Comparison of ENCODE assay signal across 27 cellular contexts in genomic region chr10:93806882-93807281, GRCh38. TPM values are rescaled to one million over a fixed set of nuclear protein-coding genes. Genes with fewer than 3 reads are reported as not detected.
A peak's percentile ranks its signal among the peaks of the same experiment; 100 is the strongest.
DNase-seq lines count a peak whose midpoint lies in the region; TF ChIP-seq lines count a peak whose summit lies in the region.
"Had no signal": no experiment of that assay in that cellular context is flagged by ENCODE, and none has a peak within 500 bp of the region (broad histone marks: within the 10 kb centered on the region; RNA-seq: fewer than 3 reads in every experiment).

No MANE protein-coding gene starts in this region.

- H3K9ac ChIP-seq in endodermal cell (ENCODE audit: extremely low read depth, low read length, poor library complexity, severe bottlenecking) (no peak overlapping the region), neural progenitor cell (no peak overlapping the region)
- H3K9ac ChIP-seq: BLaER1 had no signal

- H3K9me3 Mint-ChIP-seq in endodermal cell (no peaks in the 10 kb centered on the region), neural progenitor cell (peaks cover 3% of the 10 kb centered on the region)
- H3K9me3 Mint-ChIP-seq: activated T-cell treated with anti-CD3 and anti-CD28 coated beads, Interleukin-2, amount 50 U/mL, for 24 hours; stimulated activated naive CD8-positive, alpha-beta T cell treated with anti-CD3 and anti-CD28 coated beads, Interleukin-15, amount 100 ng/mL, for 72 hours had no signal

- H3K4me2 ChIP-seq in neural progenitor cell: peak overlapping the region; percentile 2
- H3K4me2 ChIP-seq: BLaER1 had no signal

- TF ChIP-seq EP300 in Ishikawa (IDR thresholded peaks at IDR 0.05; ENCODE audit: borderline replicate concordance): no peak

- H2AFZ ChIP-seq in neural progenitor cell (replicated peaks): peak overlapping the region; percentile 79

- H4K20me1 ChIP-seq in neural progenitor cell (ENCODE audit: low read depth): no peaks in the 10 kb centered on the region
- H4K20me1 ChIP-seq: BLaER1 had no signal

- H3K4me1 ChIP-seq in endodermal cell (ENCODE audit: control insufficient read depth, insufficient read depth, low read length): no peaks in the 10 kb centered on the region
- peaks cover 29% of the 10 kb centered on the region for H3K4me1 ChIP-seq in neural progenitor cell
- H3K4me1 ChIP-seq: BLaER1, foreskin keratinocyte, tibial nerve had no signal

- H3K4me3 ChIP-seq in endodermal cell (ENCODE audit: low read length) (peak overlapping the region; percentile 29), neural progenitor cell (no peak overlapping the region)
- H3K4me3 ChIP-seq: BLaER1, tibial nerve had no signal

- peaks cover 33% of the 10 kb centered on the region for H3F3A ChIP-seq in neural progenitor cell (ENCODE audit: low read depth)

- peaks cover 12% of the 10 kb centered on the region for H3K4me1 Mint-ChIP-seq in endodermal cell
- H3K4me1 Mint-ChIP-seq in neural progenitor cell: peaks cover 24% of the 10 kb centered on the region
- H3K4me1 Mint-ChIP-seq: stimulated activated naive CD8-positive, alpha-beta T cell treated with anti-CD3 and anti-CD28 coated beads, Interleukin-15, amount 100 ng/mL, for 72 hours had no signal

- peak; percentile 5 for DNase-seq in NCI-H748 (lab: John Stamatoyannopoulos, UW; ENCODE audit: unreplicated experiment)
- DNase-seq in NCI-H748 treated with DMSO at 0.1 percent for 48 hours (lab: John Stamatoyannopoulos, UW): no peak
- DNase-seq in endodermal cell: no peak
- no peak for DNase-seq in neural progenitor cell (ENCODE audit: low spot score)
- no peak for DNase-seq in NCI-H128 (lab: John Stamatoyannopoulos, UW; ENCODE audit: unreplicated experiment)
- no peak for DNase-seq in midbrain (lab: John Stamatoyannopoulos, UW)
- DNase-seq in stimulated activated naive CD4-positive, alpha-beta T cell treated with Interleukin-2 at 50 U/mL for 16 hours (lab: John Stamatoyannopoulos, UW): no peak
- DNase-seq: activated T-cell treated with anti-CD3 and anti-CD28 coated beads, Interleukin-2, amount 50 U/mL, for 24 hours; caudate nucleus; COR-L47; dermis blood vessel endothelial cell; foreskin keratinocyte; hypothalamus; mammary epithelial cell; NCI-H1417 treated with DMSO at 0.1 percent for 48 hours; NCI-H2107; NCI-H526; retina; stimulated activated CD4-positive, alpha-beta T cell treated with anti-CD3 and anti-CD28 coated beads, Interleukin-12 subunit alpha, Interleukin-12 subunit beta, amount 100 ng/mL, for 4 hours; stimulated activated CD4-positive, alpha-beta T cell treated with anti-CD3 and anti-CD28 coated beads, Interleukin-4, amount 100 ng/mL, for 4 hours; stimulated activated naive CD8-positive, alpha-beta T cell treated with anti-CD3 and anti-CD28 coated beads, Interleukin-15, amount 100 ng/mL, for 72 hours; SW 1271 had no signal

- H3K9me3 ChIP-seq in endodermal cell (ENCODE audit: control insufficient read depth, low read length) (no peaks in the 10 kb centered on the region), neural progenitor cell (ENCODE audit: low read depth) (no peaks in the 10 kb centered on the region)
- H3K9me3 ChIP-seq: BLaER1, tibial nerve had no signal

- H3K27ac Mint-ChIP-seq in endodermal cell (no peak overlapping the region), neural progenitor cell (no peak overlapping the region)
- H3K27ac Mint-ChIP-seq: activated T-cell treated with anti-CD3 and anti-CD28 coated beads, Interleukin-2, amount 50 U/mL, for 24 hours; stimulated activated naive CD8-positive, alpha-beta T cell treated with anti-CD3 and anti-CD28 coated beads, Interleukin-15, amount 100 ng/mL, for 72 hours had no signal

- 82 to 88% methylated on average over 2 of the region's 2 CpGs for WGBS in endodermal cell (ENCODE audit: insufficient coverage in 1 of 2, insufficient read length in 1 of 2), 2 experiments

- H3K79me2 ChIP-seq in neural progenitor cell (ENCODE audit: low read depth): no peaks in the 10 kb centered on the region

- no peaks in the 10 kb centered on the region for H3K36me3 Mint-ChIP-seq in endodermal cell (ENCODE audit: low read depth)
- no peaks in the 10 kb centered on the region for H3K36me3 Mint-ChIP-seq in neural progenitor cell

- no peak for TF ChIP-seq CTCF in endodermal cell (conservative IDR thresholded peaks at IDR 0.05)
- no peak for TF ChIP-seq CTCF in neural progenitor cell (IDR thresholded peaks at IDR 0.05)

- no peaks in the 10 kb centered on the region for H3K27me3 ChIP-seq in endodermal cell (ENCODE audit: control insufficient read depth, insufficient read depth, low read length, poor library complexity, severe bottlenecking)
- H3K27me3 ChIP-seq in neural progenitor cell: no peaks in the 10 kb centered on the region
- H3K27me3 ChIP-seq: BLaER1, tibial nerve had no signal

- H3K4me3 Mint-ChIP-seq in endodermal cell (no peak overlapping the region), neural progenitor cell (no peak overlapping the region)
- H3K4me3 Mint-ChIP-seq: activated T-cell treated with anti-CD3 and anti-CD28 coated beads, Interleukin-2, amount 50 U/mL, for 24 hours; stimulated activated naive CD8-positive, alpha-beta T cell treated with anti-CD3 and anti-CD28 coated beads, Interleukin-15, amount 100 ng/mL, for 72 hours had no signal

- H3K36me3 ChIP-seq in endodermal cell (ENCODE audit: control insufficient read depth, insufficient read depth, low read length) (no peaks in the 10 kb centered on the region), neural progenitor cell (no peaks in the 10 kb centered on the region)
- H3K36me3 ChIP-seq: BLaER1, tibial nerve had no signal

- TF ChIP-seq RAD21 in Ishikawa (IDR thresholded peaks at IDR 0.05; ENCODE audit: low read depth): no peak

- H3K27me3 Mint-ChIP-seq in endodermal cell (ENCODE audit: insufficient read depth) (peaks cover 4% of the 10 kb centered on the region), neural progenitor cell (ENCODE audit: insufficient read depth, low read depth) (no peaks in the 10 kb centered on the region)

- H3K27ac ChIP-seq in endodermal cell (ENCODE audit: low read depth, low read length) (no peak overlapping the region), neural progenitor cell (no peak overlapping the region)
- H3K27ac ChIP-seq: BLaER1, foreskin keratinocyte, tibial nerve had no signal

TF ChIP-seq in Ishikawa, 13 proteins besides CTCF, POLR2A, EP300 and RAD21:
- TF ChIP-seq CEBPB (IDR thresholded peaks at IDR 0.05) (peak; percentile 59; the same call in 1 of the 2 replicates), TAF1 (IDR thresholded peaks at IDR 0.05; ENCODE audit: low read depth) (no peak), MAX (IDR thresholded peaks at IDR 0.05) (no peak), FOXM1 (IDR thresholded peaks at IDR 0.05; ENCODE audit: borderline replicate concordance, low read depth) (no peak), NFIC (IDR thresholded peaks at IDR 0.05) (peak; percentile 51), TCF12 (IDR thresholded peaks at IDR 0.05; ENCODE audit: low read depth) (no peak), REST (IDR thresholded peaks at IDR 0.05; ENCODE audit: low read depth) (no peak), TEAD4 (IDR thresholded peaks at IDR 0.05) (no peak), ZBTB7A (IDR thresholded peaks at IDR 0.05; ENCODE audit: low read depth) (no peak), CREB1 (IDR thresholded peaks at IDR 0.05; ENCODE audit: low read depth) (no peak), YY1 (IDR thresholded peaks at IDR 0.05; ENCODE audit: low read depth) (no peak), USF1 (IDR thresholded peaks at IDR 0.05) (no peak)

RNA-seq across cellular contexts. Expression of gene LGI1, which starts 49.1 kb away (rescaled TPM):
- total RNA-seq in endodermal cell: 1 to 10 TPM in 1 of 2 donors, under 1 TPM in 1; 0.60 to 2.6 TPM
- 63.2 TPM for polyA plus RNA-seq in endodermal cell (2013, experiment 1 of 2)
- 66.2 TPM for polyA plus RNA-seq in endodermal cell (2013, experiment 2 of 2)
- total RNA-seq in neural progenitor cell (ENCODE audit: low replicate concordance): 9.2 and 20.2 TPM in 2 replicates
- total RNA-seq: dermis blood vessel endothelial cell, foreskin keratinocyte, LHCN-M2, mammary epithelial cell had no signal
- polyA plus RNA-seq: foreskin keratinocyte, keratinocyte, mammary epithelial cell had no signal
